ENCODE assay signal across 10 cellular contexts in genomic region chr9:89387970-89388867, GRCh38.
DNase-seq lines count a peak whose midpoint lies in the region; ATAC-seq and TF ChIP-seq lines count a peak whose summit lies in the region.
"Had no signal": no experiment of that assay in that cellular context is flagged by ENCODE, and none has a peak within 500 bp of the region (broad histone marks: within the 10 kb centered on the region; RNA-seq: fewer than 3 reads in every experiment).

No MANE protein-coding gene starts in this region.

- no peaks in the 10 kb centered on the region for H3K9me3 Mint-ChIP-seq in dendritic cell treated with granulocyte-macrophage colony-stimulating factor and Interleukin-4, amounts not matched to agents 40 ng/mL and 50 ng/mL, for 4 days

- TF ChIP-seq CTCF in upper lobe of right lung (IDR thresholded peaks at IDR 0.05): no peak

- peaks cover 70% of the 10 kb centered on the region for H3K36me3 ChIP-seq in upper lobe of right lung

- H3K4me3 ChIP-seq in upper lobe of right lung: no peak overlapping the region
- H3K4me3 ChIP-seq: BLaER1 had no signal

- peaks cover 96% of the 10 kb centered on the region for H3K36me3 Mint-ChIP-seq in dendritic cell treated with granulocyte-macrophage colony-stimulating factor and Interleukin-4, amounts not matched to agents 40 ng/mL and 50 ng/mL, for 4 days (ENCODE audit: low read depth)

- H3K27me3 Mint-ChIP-seq in dendritic cell treated with granulocyte-macrophage colony-stimulating factor and Interleukin-4, amounts not matched to agents 40 ng/mL and 50 ng/mL, for 4 days: no peaks in the 10 kb centered on the region

- H3K9me3 ChIP-seq in upper lobe of right lung: no peaks in the 10 kb centered on the region
- H3K9me3 ChIP-seq: BLaER1 had no signal

- peak overlapping the region; percentile 9 for H3K4me3 Mint-ChIP-seq in dendritic cell treated with granulocyte-macrophage colony-stimulating factor and Interleukin-4, amounts not matched to agents 40 ng/mL and 50 ng/mL, for 4 days

- no peaks in the 10 kb centered on the region for H3K4me1 ChIP-seq in upper lobe of right lung

- H3K4me1 Mint-ChIP-seq in dendritic cell treated with granulocyte-macrophage colony-stimulating factor and Interleukin-4, amounts not matched to agents 40 ng/mL and 50 ng/mL, for 4 days (ENCODE audit: low read depth): peaks cover 50% of the 10 kb centered on the region

- peak overlapping the region; percentile 78 for H3K27ac Mint-ChIP-seq in dendritic cell treated with granulocyte-macrophage colony-stimulating factor and Interleukin-4, amounts not matched to agents 40 ng/mL and 50 ng/mL, for 4 days

- intact Hi-C loops in dendritic cell treated with granulocyte-macrophage colony-stimulating factor and Interleukin-4, amounts not matched to agents 40 ng/mL and 50 ng/mL, for 4 days (cut with micrococcal nuclease): loop anchor here (1.0 to 5.0 kb wide), 2 partner anchors 13 to 54 kb away; no protein-coding TSS in a partner anchor
- intact Hi-C loops in upper lobe of right lung (cut with DNase I): no loop called here

- peak; percentile 26 for DNase-seq in NK-92 treated with Interleukin-12 subunit alpha and Interleukin-12 subunit beta, amount 100 ng/mL, for 24 hours (lab: John Stamatoyannopoulos, UW)
- no peak for DNase-seq in NK-92 (lab: John Stamatoyannopoulos, UW; ENCODE audit: unreplicated experiment)
- DNase-seq in midbrain (lab: John Stamatoyannopoulos, UW): peak; percentile 65
- peak; percentile 76 for DNase-seq in upper lobe of right lung
- DNase-seq in activated T-cell treated with anti-CD3 and anti-CD28 coated beads, Interleukin-2, amount 50 U/mL, for 1 hour: no peak
- DNase-seq: NCI-H1092 had no signal

- ATAC-seq in upper lobe of right lung: peak; percentile 77
- no peak for ATAC-seq in GM19452 (IDR thresholded peaks at IDR 0.05; ENCODE audit: unreplicated experiment)
- ATAC-seq in GM18861 (IDR thresholded peaks at IDR 0.05; ENCODE audit: unreplicated experiment): no peak

- peak overlapping the region; percentile 52 for H3K27ac ChIP-seq in upper lobe of right lung
- H3K27ac ChIP-seq: BLaER1 had no signal

- no peaks in the 10 kb centered on the region for H3K27me3 ChIP-seq in upper lobe of right lung
- H3K27me3 ChIP-seq: BLaER1 had no signal

Comparison
In these comparisons a context has a peak if more than half of its experiments do, and no peak if none do; other contexts are left out.
1. DNase-seq: peak in NK-92 treated with Interleukin-12 subunit alpha and Interleukin-12 subunit beta, amount 100 ng/mL, for 24 hours (single experiment), midbrain (single experiment) and upper lobe of right lung (single experiment); none in NK-92 (single experiment) and activated T-cell treated with anti-CD3 and anti-CD28 coated beads, Interleukin-2, amount 50 U/mL, for 1 hour (single experiment).